In genomic region chr14:64110832-64111231, GRCh38 we compare ENCODE assay signal across 29 cellular contexts.
A peak's percentile ranks its signal among the peaks of the same experiment; 100 is the strongest.
DNase-seq lines count a peak whose midpoint lies in the region; ATAC-seq, FAIRE-seq and TF ChIP-seq lines count a peak whose summit lies in the region.
"Had no signal": no experiment of that assay in that cellular context is flagged by ENCODE, and none has a peak within 500 bp of the region (broad histone marks: within the 10 kb centered on the region; RNA-seq: fewer than 3 reads in every experiment).

No MANE protein-coding gene starts in this region.

- H3K4me1 Mint-ChIP-seq in WTC11: peaks cover 17% of the 10 kb centered on the region
- H3K4me1 Mint-ChIP-seq: activated naive CD4-positive, alpha-beta T cell treated with anti-CD3 and anti-CD28 coated beads, Interleukin-2, amount 50 U/mL, for 24 hours; central memory CD8-positive, alpha-beta T cell; nephron progenitor cell had no signal

- no peaks in the 10 kb centered on the region for H3K79me2 ChIP-seq in keratinocyte (ENCODE audit: control insufficient read depth, insufficient read depth, low read length)

- no peak for FAIRE-seq in keratinocyte (lab: Jason Lieb, UNC)
- FAIRE-seq: GM12878, pancreas had no signal

- no peak for TF ChIP-seq POLR2A in body of pancreas (IDR thresholded peaks at IDR 0.05)

- CTCF ChIA-PET in WTC11 (lab: Charles Lee): interaction anchor here (0.7 kb wide), 1 partner anchor 134 kb away, joined by 3 read pairs; no protein-coding TSS in a partner anchor

- H3K27me3 Mint-ChIP-seq in WTC11 (ENCODE audit: low read depth): no peaks in the 10 kb centered on the region
- H3K27me3 Mint-ChIP-seq: activated naive CD4-positive, alpha-beta T cell treated with anti-CD3 and anti-CD28 coated beads, Interleukin-2, amount 50 U/mL, for 24 hours; central memory CD8-positive, alpha-beta T cell; IgD-negative memory B cell; stimulated activated naive CD8-positive, alpha-beta T cell treated with anti-CD3 and anti-CD28 coated beads, Interleukin-15, Interleukin-2, amounts not matched to agents 100 ng/mL and 50 ng/mL, for 24 hours had no signal

- 88 to 90% methylated on average over 2 of the region's 2 CpGs for WGBS in body of pancreas, 2 donors

- no peak overlapping the region for H3K27ac Mint-ChIP-seq in WTC11
- H3K27ac Mint-ChIP-seq: activated naive CD4-positive, alpha-beta T cell treated with anti-CD3 and anti-CD28 coated beads, Interleukin-2, amount 50 U/mL, for 24 hours; nephron progenitor cell; stimulated activated naive CD8-positive, alpha-beta T cell treated with anti-CD3 and anti-CD28 coated beads, Interleukin-15, Interleukin-2, amounts not matched to agents 100 ng/mL and 50 ng/mL, for 24 hours had no signal

- intact Hi-C loops in body of pancreas (cut with DNase I): no loop called here

- H3K36me3 Mint-ChIP-seq in WTC11: peaks cover 9% of the 10 kb centered on the region

- H3K27ac ChIP-seq in body of pancreas: peak overlapping the region in 3 of 4 donors; percentile 22 to 93 (median 27)
- peak overlapping the region; percentile 63 for H3K27ac ChIP-seq in keratinocyte (ENCODE audit: control insufficient read depth, insufficient read depth, low read length)
- H3K27ac ChIP-seq: BLaER1 treated with 17β-estradiol and CSF1 and Interleukin-3, amounts not matched to agents 10 nM and 100 nM had no signal

- H3K27me3 ChIP-seq in body of pancreas: no peaks in the 10 kb centered on the region
- no peaks in the 10 kb centered on the region for H3K27me3 ChIP-seq in keratinocyte (ENCODE audit: control insufficient read depth, extremely low read depth, insufficient read depth, low read length)
- H3K27me3 ChIP-seq: ascending aorta; BLaER1 treated with 17β-estradiol and CSF1 and Interleukin-3, amounts not matched to agents 10 nM and 100 nM; pancreas had no signal

- no peaks in the 10 kb centered on the region for H3K9me1 ChIP-seq in keratinocyte (ENCODE audit: control insufficient read depth, extremely low read depth, insufficient read depth, low read length)

- dilution Hi-C loops in keratinocyte (cut with MboI; ENCODE audit: extremely low pct_ligation_motif_present, low sequenced_read_pairs): no loop called here

- ATAC-seq in body of pancreas: no peak
- ATAC-seq in WTC11: no peak
- ATAC-seq: GM12878, HCT116, mucosa of descending colon, pancreas, sciatic nerve, SK-N-SH treated with all-trans-retinoic acid at 6 μM for 48 hours had no signal

- no peaks in the 10 kb centered on the region for H3K9me3 Mint-ChIP-seq in WTC11
- H3K9me3 Mint-ChIP-seq: activated naive CD4-positive, alpha-beta T cell treated with anti-CD3 and anti-CD28 coated beads, Interleukin-2, amount 50 U/mL, for 24 hours; central memory CD8-positive, alpha-beta T cell; IgD-negative memory B cell; nephron progenitor cell; stimulated activated naive CD8-positive, alpha-beta T cell treated with anti-CD3 and anti-CD28 coated beads, Interleukin-15, Interleukin-2, amounts not matched to agents 100 ng/mL and 50 ng/mL, for 24 hours had no signal

- DNase-seq in AG09319 (ENCODE audit: extremely low read depth, low read depth) (peak; percentile 3), LHCN-M2 (ENCODE audit: low read depth) (peak; percentile 41), body of pancreas (no peak), keratinocyte (ENCODE audit: low read depth, low spot score) (no peak), WTC11 (ENCODE audit: low spot score) (no peak), DMS53 treated with DMSO at 0.1 percent for 48 hours (lab: John Stamatoyannopoulos, UW; ENCODE audit: unreplicated experiment) (no peak), NCI-H1105 (lab: John Stamatoyannopoulos, UW) (no peak), NCI-H2196 (lab: John Stamatoyannopoulos, UW; ENCODE audit: unreplicated experiment) (no peak)
- DNase-seq: activated CD4-positive, alpha-beta T cell treated with anti-CD3 and anti-CD28 coated beads, Interleukin-2, amount 50 U/mL, for 1 hour; activated CD8-positive, alpha-beta memory T cell treated with anti-CD3 and anti-CD28 coated beads, Interleukin-2, amount 50 U/mL, for 4 hours; foreskin melanocyte; hippocampal formation; MM.1S; mucosa of descending colon; NCI-H187 treated with DMSO at 0.1 percent for 48 hours; NCI-H69; nephron progenitor cell; pancreas; stimulated activated CD4-positive, alpha-beta T cell treated with anti-CD3 and anti-CD28 coated beads, Interleukin-15, amount 100 ng/mL, for 24 hours had no signal

- H3K4me1 ChIP-seq in body of pancreas (peaks cover 81% of the 10 kb centered on the region), keratinocyte (ENCODE audit: control insufficient read depth, extremely low read depth, insufficient read depth, low read length) (peaks cover 11% of the 10 kb centered on the region)

- H2AFZ ChIP-seq in keratinocyte (ENCODE audit: control insufficient read depth, low read length): peak overlapping the region; percentile 34

- TF ChIP-seq CTCF in AG09319 (IDR thresholded peaks at IDR 0.05; ENCODE audit: low read depth, low read length): no peak
- no peak for TF ChIP-seq CTCF in body of pancreas (IDR thresholded peaks at IDR 0.05)
- TF ChIP-seq CTCF in keratinocyte (optimal IDR thresholded peaks at IDR 0.05 in 1 of 3, IDR thresholded peaks at IDR 0.05 in 1 of 3, conservative IDR thresholded peaks at IDR 0.05 in 1 of 3; ENCODE audit: extremely low read depth in 1 of 3, insufficient read depth in 2 of 3, low read length in 3 of 3): no peak
- TF ChIP-seq CTCF in WTC11 (IDR thresholded peaks at IDR 0.05): no peak

- peaks cover 0 to 3% of the 10 kb centered on the region in 2 donors for H3K36me3 ChIP-seq in body of pancreas (replicated peaks in 1 of 2; ENCODE audit: insufficient read depth in 1 of 2, low read depth in 2 of 2)
- H3K36me3 ChIP-seq in keratinocyte (ENCODE audit: control insufficient read depth in 2 of 2, extremely low read depth in 1 of 2, insufficient read depth in 2 of 2, low read length in 2 of 2): peaks cover 2% of the 10 kb centered on the region in 2 experiments
- H3K36me3 ChIP-seq: pancreas had no signal

- H3K4me2 ChIP-seq in keratinocyte (ENCODE audit: control insufficient read depth, extremely low read depth, insufficient read depth, low read depth, low read length): no peak overlapping the region
- H3K4me2 ChIP-seq: BLaER1 treated with 17β-estradiol and CSF1 and Interleukin-3, amounts not matched to agents 10 nM and 100 nM had no signal

- H4K20me1 ChIP-seq in keratinocyte (ENCODE audit: control insufficient read depth, extremely low read depth, insufficient read depth, low read length): no peaks in the 10 kb centered on the region
- H4K20me1 ChIP-seq: BLaER1 treated with 17β-estradiol and CSF1 and Interleukin-3, amounts not matched to agents 10 nM and 100 nM had no signal

- H3K9me3 ChIP-seq in body of pancreas (no peaks in the 10 kb centered on the region), keratinocyte (ENCODE audit: control insufficient read depth, low read depth, low read length) (no peaks in the 10 kb centered on the region)
- H3K9me3 ChIP-seq: ascending aorta; BLaER1 treated with 17β-estradiol and CSF1 and Interleukin-3, amounts not matched to agents 10 nM and 100 nM; mucosa of descending colon; pancreas had no signal

- POLR2A ChIA-PET in WTC11 (lab: Charles Lee): no interaction called here

- H3K4me3 ChIP-seq in body of pancreas (no peak overlapping the region), keratinocyte (ENCODE audit: control insufficient read depth in 2 of 3, extremely low read depth in 1 of 3, insufficient read depth in 2 of 3, low read depth in 1 of 3, low read length in 3 of 3) (no peak overlapping the region)
- H3K4me3 ChIP-seq: ascending aorta; BLaER1 treated with 17β-estradiol and CSF1 and Interleukin-3, amounts not matched to agents 10 nM and 100 nM; GM12878; mucosa of descending colon; pancreas had no signal

- no peak overlapping the region for H3K9ac ChIP-seq in keratinocyte (ENCODE audit: control insufficient read depth, extremely low read depth, insufficient read depth, low read length)
- H3K9ac ChIP-seq: BLaER1 treated with 17β-estradiol and CSF1 and Interleukin-3, amounts not matched to agents 10 nM and 100 nM had no signal

- no peak overlapping the region for H3K4me3 Mint-ChIP-seq in WTC11
- H3K4me3 Mint-ChIP-seq: activated naive CD4-positive, alpha-beta T cell treated with anti-CD3 and anti-CD28 coated beads, Interleukin-2, amount 50 U/mL, for 24 hours; central memory CD8-positive, alpha-beta T cell; IgD-negative memory B cell; nephron progenitor cell; stimulated activated naive CD8-positive, alpha-beta T cell treated with anti-CD3 and anti-CD28 coated beads, Interleukin-15, Interleukin-2, amounts not matched to agents 100 ng/mL and 50 ng/mL, for 24 hours had no signal

TF ChIP-seq in WTC11, 78 proteins besides CTCF, POLR2A, EP300 and RAD21:
- no peak for TF ChIP-seq RORB (CRISPR knock-in tag; IDR thresholded peaks at IDR 0.05)
- TF ChIP-seq ATF2 (CRISPR knock-in tag; IDR thresholded peaks at IDR 0.05; ENCODE audit: borderline replicate concordance, low read depth): no peak
- TF ChIP-seq ZNF219 (CRISPR knock-in tag; IDR thresholded peaks at IDR 0.05; ENCODE audit: borderline replicate concordance): no peak
- no peak for TF ChIP-seq ZNF232 (CRISPR knock-in tag; IDR thresholded peaks at IDR 0.05)
- no peak for TF ChIP-seq FOXK1 (CRISPR knock-in tag; IDR thresholded peaks at IDR 0.05)
- TF ChIP-seq ZNF138 (CRISPR knock-in tag; conservative IDR thresholded peaks at IDR 0.05): no peak
- TF ChIP-seq ZNF317 (CRISPR knock-in tag; IDR thresholded peaks at IDR 0.05; ENCODE audit: borderline replicate concordance, low read depth): no peak
TF ChIP-seq in WTC11: peak in this region for 0.

Comparison
In these comparisons a context has a peak if more than half of its experiments do, and no peak if none do; other contexts are left out.
1. DNase-seq: peak in AG09319 (single experiment) and LHCN-M2 (single experiment); none in body of pancreas (0 of 4), keratinocyte (single experiment), WTC11 (single experiment), DMS53 treated with DMSO at 0.1 percent for 48 hours (single experiment), NCI-H1105 (single experiment) and NCI-H2196 (single experiment).